ENCODE assay signal across 1 cellular context in the genomic region with DNA sequence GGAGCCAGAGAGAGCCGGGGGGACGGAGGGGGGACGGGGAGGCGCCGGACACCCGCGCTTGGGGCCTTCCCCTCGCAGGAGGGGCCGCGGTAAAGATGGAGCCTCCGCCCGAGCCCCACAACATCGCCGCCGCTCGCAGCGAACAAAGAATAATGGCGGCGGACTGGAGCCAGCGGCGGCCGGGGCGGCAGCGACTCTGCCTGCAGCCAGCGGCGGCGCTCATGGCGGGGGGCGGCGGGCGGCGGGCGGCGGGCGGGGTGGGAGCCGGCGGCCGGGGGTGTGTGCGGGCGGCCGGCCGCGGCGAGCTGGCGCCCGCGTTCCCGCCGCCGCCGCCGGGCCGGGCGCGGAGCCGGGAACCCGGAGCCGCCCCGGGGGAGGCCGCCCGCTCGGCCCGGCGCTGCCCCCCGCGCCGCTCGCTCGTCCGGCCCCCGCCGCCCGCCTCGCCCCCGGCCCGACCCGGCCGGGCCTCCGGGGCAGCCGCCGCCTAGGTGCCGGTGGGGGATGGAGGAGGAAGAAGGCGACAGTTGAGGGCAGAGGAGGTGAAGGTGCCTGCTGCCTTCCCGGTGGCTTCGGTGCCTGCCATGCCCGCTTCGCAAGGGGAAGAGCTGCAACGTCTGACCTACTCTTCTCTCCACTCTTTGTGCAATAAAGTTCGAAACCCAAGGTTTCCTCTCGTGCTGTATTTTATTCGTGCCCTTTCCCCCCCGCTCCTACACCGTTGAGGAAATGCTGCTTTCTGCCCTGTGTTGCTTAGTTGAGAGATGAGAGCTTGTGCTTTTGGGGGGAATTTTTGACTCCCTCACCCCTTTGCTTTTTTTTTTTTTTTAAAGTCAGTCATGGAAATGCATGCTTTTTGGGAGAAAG.
TF ChIP-seq lines count a peak whose summit lies in the region.

No MANE protein-coding gene starts in this region.

TF ChIP-seq in HepG2, 621 proteins besides CTCF, POLR2A, EP300 and RAD21 (continued from another document and continues in another):
- TF ChIP-seq ZNF282 (IDR thresholded peaks at IDR 0.05; ENCODE audit: partially characterized antibody) (peak; percentile 45), TOPORS (CRISPR knock-in tag; IDR thresholded peaks at IDR 0.05) (0 out of 2 replicates have a peak, but pooled peaks have one; percentile 49), ZNF839 (CRISPR knock-in tag; IDR thresholded peaks at IDR 0.05; ENCODE audit: borderline replicate concordance) (0 out of 2 replicates have a peak, but pooled peaks have one; percentile 12), TMF1 (CRISPR knock-in tag; IDR thresholded peaks at IDR 0.05; ENCODE audit: low read depth) (0 out of 2 replicates have a peak, but pooled peaks have one; percentile 3), ZNF430 (CRISPR knock-in tag; IDR thresholded peaks at IDR 0.05) (no peak; the same call in 1 of the 2 replicates), JUNB (CRISPR knock-in tag; IDR thresholded peaks at IDR 0.05; ENCODE audit: borderline replicate concordance) (no peak), MEIS2 (CRISPR knock-in tag; IDR thresholded peaks at IDR 0.05) (0 out of 2 replicates have a peak, but pooled peaks have one; percentile 12), ZNF607 (CRISPR knock-in tag; IDR thresholded peaks at IDR 0.05; ENCODE audit: borderline replicate concordance) (no peak), ZNF841 (CRISPR knock-in tag; IDR thresholded peaks at IDR 0.05; ENCODE audit: borderline replicate concordance) (no peak), MATR3 (CRISPR knock-in tag; IDR thresholded peaks at IDR 0.05) (no peak), KMT2A (CRISPR knock-in tag; IDR thresholded peaks at IDR 0.05) (0 out of 2 replicates have a peak, but pooled peaks have one; percentile 33), ZNF224 (CRISPR knock-in tag; IDR thresholded peaks at IDR 0.05) (peak; percentile 5), ZNF619 (CRISPR knock-in tag; IDR thresholded peaks at IDR 0.05) (no peak), ZFAT (CRISPR knock-in tag; conservative IDR thresholded peaks at IDR 0.05) (no peak), ZEB1 (IDR thresholded peaks at IDR 0.05; ENCODE audit: insufficient replicate concordance, low read depth) (no peak), MIXL1 (CRISPR knock-in tag; IDR thresholded peaks at IDR 0.05) (no peak), ASH2L (IDR thresholded peaks at IDR 0.05; ENCODE audit: insufficient read length, low read depth, low read length) (peak; percentile 12), LCORL (IDR thresholded peaks at IDR 0.05) (0 out of 2 replicates have a peak, but pooled peaks have one; percentile 19), LCORL (CRISPR knock-in tag; IDR thresholded peaks at IDR 0.05) (no peak), DMAP1 (CRISPR knock-in tag; IDR thresholded peaks at IDR 0.05) (peak; percentile 65; the same call in 1 of the 2 replicates), ZSCAN29 (CRISPR knock-in tag; conservative IDR thresholded peaks at IDR 0.05) (no peak), ZNF160 (CRISPR knock-in tag; IDR thresholded peaks at IDR 0.05) (0 out of 2 replicates have a peak, but pooled peaks have one; percentile 17), ZNF225 (CRISPR knock-in tag; IDR thresholded peaks at IDR 0.05) (no peak), NFE2L1 (CRISPR knock-in tag; IDR thresholded peaks at IDR 0.05; ENCODE audit: borderline replicate concordance) (no peak), HES4 (CRISPR knock-in tag; IDR thresholded peaks at IDR 0.05; ENCODE audit: borderline replicate concordance) (0 out of 2 replicates have a peak, but pooled peaks have one; percentile 12), HMG20A (CRISPR knock-in tag; IDR thresholded peaks at IDR 0.05; ENCODE audit: borderline replicate concordance) (no peak), FOXC1 (CRISPR knock-in tag; IDR thresholded peaks at IDR 0.05; ENCODE audit: borderline replicate concordance) (no peak), ZNF773 (CRISPR knock-in tag; IDR thresholded peaks at IDR 0.05; ENCODE audit: borderline replicate concordance) (no peak), HNRNPH1 (optimal IDR thresholded peaks at IDR 0.05; ENCODE audit: low read depth, low read length) (no peak), ZNF33B (CRISPR knock-in tag; IDR thresholded peaks at IDR 0.05) (no peak), YEATS4 (CRISPR knock-in tag; IDR thresholded peaks at IDR 0.05; ENCODE audit: borderline replicate concordance) (peak; percentile 11; the same call in 1 of the 2 replicates), ZNF274 (CRISPR knock-in tag; IDR thresholded peaks at IDR 0.05) (peak; percentile 21), ONECUT2 (CRISPR knock-in tag; IDR thresholded peaks at IDR 0.05) (no peak), PHF8 (CRISPR knock-in tag; IDR thresholded peaks at IDR 0.05) (no peak), ZNF788 (CRISPR knock-in tag; IDR thresholded peaks at IDR 0.05; ENCODE audit: borderline replicate concordance) (no peak)
- TF ChIP-seq, protein P1, sequence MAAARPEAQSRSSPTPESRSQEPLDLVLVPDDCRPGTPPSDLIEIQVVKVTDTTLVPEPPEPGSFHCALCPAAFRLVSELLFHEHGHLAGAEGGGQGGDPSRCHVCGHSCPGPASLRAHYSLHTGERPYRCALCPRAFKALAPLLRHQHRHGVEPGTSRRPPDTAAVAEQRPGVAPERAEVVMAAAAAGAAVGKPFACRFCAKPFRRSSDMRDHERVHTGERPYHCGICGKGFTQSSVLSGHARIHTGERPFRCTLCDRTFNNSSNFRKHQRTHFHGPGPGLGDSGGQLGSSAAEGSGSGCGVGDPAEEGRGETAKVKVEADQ (CRISPR knock-in tag; IDR thresholded peaks at IDR 0.05; ENCODE audit: borderline replicate concordance): peak; percentile 34; the same call in 1 of the 2 replicates
- TF ChIP-seq, protein P2, sequence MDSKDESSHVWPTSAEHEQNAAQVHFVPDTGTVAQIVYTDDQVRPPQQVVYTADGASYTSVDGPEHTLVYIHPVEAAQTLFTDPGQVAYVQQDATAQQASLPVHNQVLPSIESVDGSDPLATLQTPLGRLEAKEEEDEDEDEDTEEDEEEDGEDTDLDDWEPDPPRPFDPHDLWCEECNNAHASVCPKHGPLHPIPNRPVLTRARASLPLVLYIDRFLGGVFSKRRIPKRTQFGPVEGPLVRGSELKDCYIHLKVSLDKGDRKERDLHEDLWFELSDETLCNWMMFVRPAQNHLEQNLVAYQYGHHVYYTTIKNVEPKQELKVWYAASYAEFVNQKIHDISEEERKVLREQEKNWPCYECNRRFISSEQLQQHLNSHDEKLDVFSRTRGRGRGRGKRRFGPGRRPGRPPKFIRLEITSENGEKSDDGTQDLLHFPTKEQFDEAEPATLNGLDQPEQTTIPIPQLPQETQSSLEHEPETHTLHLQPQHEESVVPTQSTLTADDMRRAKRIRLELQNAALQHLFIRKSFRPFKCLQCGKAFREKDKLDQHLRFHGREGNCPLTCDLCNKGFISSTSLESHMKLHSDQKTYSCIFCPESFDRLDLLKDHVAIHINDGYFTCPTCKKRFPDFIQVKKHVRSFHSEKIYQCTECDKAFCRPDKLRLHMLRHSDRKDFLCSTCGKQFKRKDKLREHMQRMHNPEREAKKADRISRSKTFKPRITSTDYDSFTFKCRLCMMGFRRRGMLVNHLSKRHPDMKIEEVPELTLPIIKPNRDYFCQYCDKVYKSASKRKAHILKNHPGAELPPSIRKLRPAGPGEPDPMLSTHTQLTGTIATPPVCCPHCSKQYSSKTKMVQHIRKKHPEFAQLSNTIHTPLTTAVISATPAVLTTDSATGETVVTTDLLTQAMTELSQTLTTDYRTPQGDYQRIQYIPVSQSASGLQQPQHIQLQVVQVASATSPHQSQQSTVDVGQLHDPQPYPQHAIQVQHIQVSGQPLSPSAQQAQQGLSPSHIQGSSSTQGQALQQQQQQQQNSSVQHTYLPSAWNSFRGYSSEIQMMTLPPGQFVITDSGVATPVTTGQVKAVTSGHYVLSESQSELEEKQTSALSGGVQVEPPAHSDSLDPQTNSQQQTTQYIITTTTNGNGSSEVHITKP (CRISPR knock-in tag; IDR thresholded peaks at IDR 0.05; ENCODE audit: low read depth): no peak
- TF ChIP-seq, protein P3, sequence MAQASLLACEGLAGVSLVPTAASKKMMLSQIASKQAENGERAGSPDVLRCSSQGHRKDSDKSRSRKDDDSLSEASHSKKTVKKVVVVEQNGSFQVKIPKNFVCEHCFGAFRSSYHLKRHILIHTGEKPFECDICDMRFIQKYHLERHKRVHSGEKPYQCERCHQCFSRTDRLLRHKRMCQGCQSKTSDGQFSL (CRISPR knock-in tag; IDR thresholded peaks at IDR 0.05): 0 out of 2 replicates have a peak, but pooled peaks have one; percentile 45
- TF ChIP-seq, protein P4, sequence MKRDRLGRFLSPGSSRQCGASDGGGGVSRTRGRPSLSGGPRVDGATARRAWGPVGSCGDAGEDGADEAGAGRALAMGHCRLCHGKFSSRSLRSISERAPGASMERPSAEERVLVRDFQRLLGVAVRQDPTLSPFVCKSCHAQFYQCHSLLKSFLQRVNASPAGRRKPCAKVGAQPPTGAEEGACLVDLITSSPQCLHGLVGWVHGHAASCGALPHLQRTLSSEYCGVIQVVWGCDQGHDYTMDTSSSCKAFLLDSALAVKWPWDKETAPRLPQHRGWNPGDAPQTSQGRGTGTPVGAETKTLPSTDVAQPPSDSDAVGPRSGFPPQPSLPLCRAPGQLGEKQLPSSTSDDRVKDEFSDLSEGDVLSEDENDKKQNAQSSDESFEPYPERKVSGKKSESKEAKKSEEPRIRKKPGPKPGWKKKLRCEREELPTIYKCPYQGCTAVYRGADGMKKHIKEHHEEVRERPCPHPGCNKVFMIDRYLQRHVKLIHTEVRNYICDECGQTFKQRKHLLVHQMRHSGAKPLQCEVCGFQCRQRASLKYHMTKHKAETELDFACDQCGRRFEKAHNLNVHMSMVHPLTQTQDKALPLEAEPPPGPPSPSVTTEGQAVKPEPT (CRISPR knock-in tag; IDR thresholded peaks at IDR 0.05; ENCODE audit: low read depth): no peak
- TF ChIP-seq, protein P5, sequence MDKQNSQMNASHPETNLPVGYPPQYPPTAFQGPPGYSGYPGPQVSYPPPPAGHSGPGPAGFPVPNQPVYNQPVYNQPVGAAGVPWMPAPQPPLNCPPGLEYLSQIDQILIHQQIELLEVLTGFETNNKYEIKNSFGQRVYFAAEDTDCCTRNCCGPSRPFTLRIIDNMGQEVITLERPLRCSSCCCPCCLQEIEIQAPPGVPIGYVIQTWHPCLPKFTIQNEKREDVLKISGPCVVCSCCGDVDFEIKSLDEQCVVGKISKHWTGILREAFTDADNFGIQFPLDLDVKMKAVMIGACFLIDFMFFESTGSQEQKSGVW (CRISPR knock-in tag; IDR thresholded peaks at IDR 0.05; ENCODE audit: borderline replicate concordance): peak; percentile 40; the same call in 1 of the 2 replicates
- TF ChIP-seq, protein P6, sequence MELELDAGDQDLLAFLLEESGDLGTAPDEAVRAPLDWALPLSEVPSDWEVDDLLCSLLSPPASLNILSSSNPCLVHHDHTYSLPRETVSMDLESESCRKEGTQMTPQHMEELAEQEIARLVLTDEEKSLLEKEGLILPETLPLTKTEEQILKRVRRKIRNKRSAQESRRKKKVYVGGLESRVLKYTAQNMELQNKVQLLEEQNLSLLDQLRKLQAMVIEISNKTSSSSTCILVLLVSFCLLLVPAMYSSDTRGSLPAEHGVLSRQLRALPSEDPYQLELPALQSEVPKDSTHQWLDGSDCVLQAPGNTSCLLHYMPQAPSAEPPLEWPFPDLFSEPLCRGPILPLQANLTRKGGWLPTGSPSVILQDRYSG (CRISPR knock-in tag; IDR thresholded peaks at IDR 0.05): no peak
- TF ChIP-seq, protein P7, sequence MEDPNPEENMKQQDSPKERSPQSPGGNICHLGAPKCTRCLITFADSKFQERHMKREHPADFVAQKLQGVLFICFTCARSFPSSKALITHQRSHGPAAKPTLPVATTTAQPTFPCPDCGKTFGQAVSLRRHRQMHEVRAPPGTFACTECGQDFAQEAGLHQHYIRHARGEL (CRISPR knock-in tag; IDR thresholded peaks at IDR 0.05): no peak
- TF ChIP-seq, protein P8, sequence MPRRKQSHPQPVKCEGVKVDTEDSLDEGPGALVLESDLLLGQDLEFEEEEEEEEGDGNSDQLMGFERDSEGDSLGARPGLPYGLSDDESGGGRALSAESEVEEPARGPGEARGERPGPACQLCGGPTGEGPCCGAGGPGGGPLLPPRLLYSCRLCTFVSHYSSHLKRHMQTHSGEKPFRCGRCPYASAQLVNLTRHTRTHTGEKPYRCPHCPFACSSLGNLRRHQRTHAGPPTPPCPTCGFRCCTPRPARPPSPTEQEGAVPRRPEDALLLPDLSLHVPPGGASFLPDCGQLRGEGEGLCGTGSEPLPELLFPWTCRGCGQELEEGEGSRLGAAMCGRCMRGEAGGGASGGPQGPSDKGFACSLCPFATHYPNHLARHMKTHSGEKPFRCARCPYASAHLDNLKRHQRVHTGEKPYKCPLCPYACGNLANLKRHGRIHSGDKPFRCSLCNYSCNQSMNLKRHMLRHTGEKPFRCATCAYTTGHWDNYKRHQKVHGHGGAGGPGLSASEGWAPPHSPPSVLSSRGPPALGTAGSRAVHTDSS (CRISPR knock-in tag; conservative IDR thresholded peaks at IDR 0.05): no peak
- TF ChIP-seq, protein P9, sequence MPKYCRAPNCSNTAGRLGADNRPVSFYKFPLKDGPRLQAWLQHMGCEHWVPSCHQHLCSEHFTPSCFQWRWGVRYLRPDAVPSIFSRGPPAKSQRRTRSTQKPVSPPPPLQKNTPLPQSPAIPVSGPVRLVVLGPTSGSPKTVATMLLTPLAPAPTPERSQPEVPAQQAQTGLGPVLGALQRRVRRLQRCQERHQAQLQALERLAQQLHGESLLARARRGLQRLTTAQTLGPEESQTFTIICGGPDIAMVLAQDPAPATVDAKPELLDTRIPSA (CRISPR knock-in tag; IDR thresholded peaks at IDR 0.05; ENCODE audit: borderline replicate concordance): no peak
- TF ChIP-seq, protein P10, sequence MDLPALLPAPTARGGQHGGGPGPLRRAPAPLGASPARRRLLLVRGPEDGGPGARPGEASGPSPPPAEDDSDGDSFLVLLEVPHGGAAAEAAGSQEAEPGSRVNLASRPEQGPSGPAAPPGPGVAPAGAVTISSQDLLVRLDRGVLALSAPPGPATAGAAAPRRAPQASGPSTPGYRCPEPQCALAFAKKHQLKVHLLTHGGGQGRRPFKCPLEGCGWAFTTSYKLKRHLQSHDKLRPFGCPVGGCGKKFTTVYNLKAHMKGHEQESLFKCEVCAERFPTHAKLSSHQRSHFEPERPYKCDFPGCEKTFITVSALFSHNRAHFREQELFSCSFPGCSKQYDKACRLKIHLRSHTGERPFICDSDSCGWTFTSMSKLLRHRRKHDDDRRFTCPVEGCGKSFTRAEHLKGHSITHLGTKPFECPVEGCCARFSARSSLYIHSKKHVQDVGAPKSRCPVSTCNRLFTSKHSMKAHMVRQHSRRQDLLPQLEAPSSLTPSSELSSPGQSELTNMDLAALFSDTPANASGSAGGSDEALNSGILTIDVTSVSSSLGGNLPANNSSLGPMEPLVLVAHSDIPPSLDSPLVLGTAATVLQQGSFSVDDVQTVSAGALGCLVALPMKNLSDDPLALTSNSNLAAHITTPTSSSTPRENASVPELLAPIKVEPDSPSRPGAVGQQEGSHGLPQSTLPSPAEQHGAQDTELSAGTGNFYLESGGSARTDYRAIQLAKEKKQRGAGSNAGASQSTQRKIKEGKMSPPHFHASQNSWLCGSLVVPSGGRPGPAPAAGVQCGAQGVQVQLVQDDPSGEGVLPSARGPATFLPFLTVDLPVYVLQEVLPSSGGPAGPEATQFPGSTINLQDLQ (CRISPR knock-in tag; IDR thresholded peaks at IDR 0.05): no peak
